ENCODE assay signal across 10 cellular contexts in genomic region chr14:68607081-68607851, GRCh38.
DNase-seq lines count a peak whose midpoint lies in the region; TF ChIP-seq lines count a peak whose summit lies in the region.
"Had no signal": no experiment of that assay in that cellular context is flagged by ENCODE, and none has a peak within 500 bp of the region (broad histone marks: within the 10 kb centered on the region; RNA-seq: fewer than 3 reads in every experiment).

No MANE protein-coding gene starts in this region.

- H3K27ac ChIP-seq in SJCRH30: peak overlapping the region; percentile 51
- peak overlapping the region; percentile 70 to 80 for H3K27ac ChIP-seq in ovary
- no peak overlapping the region for H3K27ac ChIP-seq in A673 (ENCODE audit: low read depth, low read length, poor library complexity, severe bottlenecking)

- WGBS in ovary, 3 donors: 23 to 30% (median 28%) methylated on average over 16 of the region's 16 CpGs

- H3K9me3 ChIP-seq in SJCRH30 (replicated peaks): no peaks in the 10 kb centered on the region; the same call in 1 of the 2 replicates
- no peaks in the 10 kb centered on the region for H3K9me3 ChIP-seq in ovary
- no peaks in the 10 kb centered on the region for H3K9me3 ChIP-seq in A673 (ENCODE audit: low read depth, low read length, poor library complexity, severe bottlenecking)

- TF ChIP-seq CTCF in fibroblast of villous mesenchyme (IDR thresholded peaks at IDR 0.05; ENCODE audit: insufficient read depth, low read depth, low read length) (no peak), ovary (IDR thresholded peaks at IDR 0.05) (no peak), A673 (conservative IDR thresholded peaks at IDR 0.05; ENCODE audit: low read depth, low read length) (no peak)

- POLR2A ChIA-PET in A673 (lab: Charles Lee; ENCODE audit: low non-redundant PET): no interaction called here

- BruUV-seq in A673 (replicated peaks; lab: Mats Ljungman, UMichigan): no TSS peak

- TF ChIP-seq EP300 in ovary (IDR thresholded peaks at IDR 0.05): no peak

- CTCF ChIA-PET in A673 (lab: Charles Lee): no interaction called here

- H3K4me3 ChIP-seq in SJCRH30 (no peak overlapping the region), fibroblast of villous mesenchyme (ENCODE audit: low read depth, low read length) (no peak overlapping the region), ovary (no peak overlapping the region), A673 (ENCODE audit: low read depth, low read length, poor library complexity, severe bottlenecking) (no peak overlapping the region)

- peak; percentile 49 for DNase-seq in CD1c-positive myeloid dendritic cell (ENCODE audit: extremely low spot score)
- peak in 1 of 2 experiments; percentile 45 for DNase-seq in SJCRH30
- peak; percentile 90 for DNase-seq in fibroblast of villous mesenchyme (ENCODE audit: low read depth)
- DNase-seq in ovary: peak; percentile 62 to 78 (median 69)
- no peak for DNase-seq in NCI-H2029 (lab: John Stamatoyannopoulos, UW)
- DNase-seq in inferior parietal cortex (ENCODE audit: extremely low spot score): no peak
- no peak for DNase-seq in activated effector memory CD4-positive, alpha-beta T cell treated with anti-CD3 and anti-CD28 coated beads, Interleukin-2, amount 50 U/mL, for 16 hours
- no peak for DNase-seq in A673 (ENCODE audit: low spot score)
- DNase-seq: activated CD4-positive, alpha-beta memory T cell treated with anti-CD3 and anti-CD28 coated beads for 36 hours; stimulated activated CD4-positive, alpha-beta T cell treated with anti-CD3 and anti-CD28 coated beads, Interleukin-4, amount 100 ng/mL, for 4 hours had no signal

- H3K27me3 ChIP-seq in SJCRH30 (no peaks in the 10 kb centered on the region), ovary (no peaks in the 10 kb centered on the region), A673 (replicated peaks; ENCODE audit: insufficient read depth, low read depth, low read length, poor library complexity) (no peaks in the 10 kb centered on the region)

- H3K4me1 ChIP-seq in SJCRH30 (peaks cover 52% of the 10 kb centered on the region), ovary (ENCODE audit: insufficient read depth) (peaks cover 32% of the 10 kb centered on the region), A673 (ENCODE audit: insufficient read depth, low read length, poor library complexity, severe bottlenecking) (peaks cover 3% of the 10 kb centered on the region)

- no peaks in the 10 kb centered on the region for H3K36me3 ChIP-seq in SJCRH30
- no peaks in the 10 kb centered on the region for H3K36me3 ChIP-seq in ovary
- no peaks in the 10 kb centered on the region for H3K36me3 ChIP-seq in A673 (ENCODE audit: insufficient read depth, low read length, poor library complexity, severe bottlenecking)

- TF ChIP-seq POLR2A in ovary (IDR thresholded peaks at IDR 0.05): no peak

- intact Hi-C loops in ovary (cut with DNase I) (no loop called here), A673 (cut with micrococcal nuclease; ENCODE audit: unreplicated experiment) (no loop called here)

Comparison
In these comparisons a context has a peak if more than half of its experiments do, and no peak if none do; other contexts are left out.
1. DNase-seq: peak in CD1c-positive myeloid dendritic cell (single experiment), fibroblast of villous mesenchyme (single experiment) and ovary (5 of 5); none in NCI-H2029 (single experiment), inferior parietal cortex (single experiment), activated effector memory CD4-positive, alpha-beta T cell treated with anti-CD3 and anti-CD28 coated beads, Interleukin-2, amount 50 U/mL, for 16 hours (single experiment) and A673 (single experiment).